8 cellular contexts compared by ENCODE assay signal in the genomic region with DNA sequence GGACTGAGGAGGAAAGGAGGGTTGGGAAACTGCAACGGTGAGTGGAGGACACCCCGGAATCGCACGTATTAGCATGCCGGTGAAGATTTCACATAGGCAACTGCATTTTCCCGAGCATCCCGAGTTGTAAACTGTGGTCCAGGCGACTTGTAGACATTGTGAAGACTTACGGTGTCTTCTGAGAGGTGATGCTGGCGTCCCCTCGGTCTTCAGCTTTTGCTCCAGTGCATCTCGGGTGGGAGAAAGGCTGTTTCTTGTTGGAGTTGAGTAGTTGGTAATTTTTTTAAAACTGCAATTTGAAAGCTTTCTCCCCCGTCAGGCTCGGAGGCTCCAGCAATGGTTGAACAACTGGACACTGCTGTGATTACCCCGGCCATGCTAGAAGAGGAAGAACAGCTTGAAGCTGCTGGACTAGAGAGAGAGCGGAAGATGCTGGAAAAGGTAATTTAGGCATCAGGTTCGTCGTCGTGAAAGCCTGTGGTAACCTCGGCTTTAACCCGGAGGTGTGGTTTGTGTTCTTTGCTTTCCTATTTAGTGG. TPM values are rescaled to one million over a fixed set of nuclear protein-coding genes. Genes with fewer than 3 reads are reported as not detected.
A peak's percentile ranks its signal among the peaks of the same experiment; 100 is the strongest.
DNase-seq lines count a peak whose midpoint lies in the region; ATAC-seq lines count a peak whose summit lies in the region.

No MANE protein-coding gene starts in this region.

- WGBS in right cardiac atrium, result under 1% methylated on average over 21 of the region's 21 CpGs

- no peak overlapping the region for H3K27ac ChIP-seq in right cardiac atrium (ENCODE audit: low read length)

- peak overlapping the region; percentile 93 to 100 for H3K27ac Mint-ChIP-seq in activated naive CD4-positive, alpha-beta T cell treated with anti-CD3 and anti-CD28 coated beads, Interleukin-2, amount 50 U/mL, for 72 hours

- H3K36me3 Mint-ChIP-seq in activated naive CD4-positive, alpha-beta T cell treated with anti-CD3 and anti-CD28 coated beads, Interleukin-2, amount 50 U/mL, for 72 hours, result peaks cover 29 to 32% of the 10 kb centered on the region in 2 donors

- H3K9me3 ChIP-seq in right cardiac atrium (ENCODE audit: control insufficient read depth, low read length), result no peaks in the 10 kb centered on the region

- H3K27me3 ChIP-seq in right cardiac atrium (ENCODE audit: control insufficient read depth, insufficient read depth), result no peaks in the 10 kb centered on the region

- H3K4me3 ChIP-seq in right cardiac atrium (ENCODE audit: low read length), result peak overlapping the region; percentile 78

- ATAC-seq in activated naive CD4-positive, alpha-beta T cell treated with anti-CD3 and anti-CD28 coated beads, Interleukin-2, amount 50 U/mL, for 72 hours, result peak in 1 of 2 donors; percentile 10
- no peak for ATAC-seq in right cardiac atrium
- ATAC-seq in sciatic nerve, result peak; percentile 33
- ATAC-seq in HG02870 (IDR thresholded peaks at IDR 0.05; ENCODE audit: unreplicated experiment), result no peak

- no peaks in the 10 kb centered on the region for H3K4me1 ChIP-seq in right cardiac atrium (ENCODE audit: control insufficient read depth, insufficient read depth, low read length)

- no peaks in the 10 kb centered on the region for H3K9me3 Mint-ChIP-seq in activated naive CD4-positive, alpha-beta T cell treated with anti-CD3 and anti-CD28 coated beads, Interleukin-2, amount 50 U/mL, for 72 hours

- DNase-seq in DMS79 treated with DMSO at 0.1 percent for 48 hours (lab: John Stamatoyannopoulos, UW) (peak; percentile 39), DMS79 (lab: John Stamatoyannopoulos, UW) (no peak), H4 (ENCODE audit: low spot score) (peak; percentile 8), NAMALWA (ENCODE audit: low spot score) (peak; percentile 39), right cardiac atrium (no peak), sciatic nerve (ENCODE audit: low spot score) (no peak)
- peak in 1 of 2 donors; percentile 5 for DNase-seq in activated naive CD4-positive, alpha-beta T cell treated with anti-CD3 and anti-CD28 coated beads, Interleukin-2, amount 50 U/mL, for 72 hours (ENCODE audit: low spot score in 2 of 2)

- intact Hi-C loops in right cardiac atrium (cut with DNase I) (no loop called here), sciatic nerve (cut with DNase I) (no loop called here)

RNA-seq across cellular contexts. Expression of a gene that starts 0.5 kb away (rescaled TPM):
- 32.2 and 94.1 TPM in 2 replicates for total RNA-seq in H4 (2014; rRNA removed; shearing (Covaris generic))
- total RNA-seq in activated naive CD4-positive, alpha-beta T cell treated with anti-CD3 and anti-CD28 coated beads, Interleukin-2, amount 50 U/mL, for 72 hours, result 100 to 1,000 TPM; 144 to 161 TPM
- 1 to 10 TPM; 1.3 to 2.7 (median 2.2) TPM for total RNA-seq in right cardiac atrium
- polyA plus RNA-seq in right cardiac atrium, result 0.66 TPM
- 6.2 TPM for total RNA-seq in sciatic nerve

Comparison
In these comparisons a context has a peak if more than half of its experiments do, and no peak if none do; other contexts are left out.
1. DNase-seq: peak in DMS79 treated with DMSO at 0.1 percent for 48 hours (single experiment), H4 (single experiment) and NAMALWA (single experiment); none in DMS79 (single experiment), right cardiac atrium (0 of 3) and sciatic nerve (single experiment).